In the genomic region with DNA sequence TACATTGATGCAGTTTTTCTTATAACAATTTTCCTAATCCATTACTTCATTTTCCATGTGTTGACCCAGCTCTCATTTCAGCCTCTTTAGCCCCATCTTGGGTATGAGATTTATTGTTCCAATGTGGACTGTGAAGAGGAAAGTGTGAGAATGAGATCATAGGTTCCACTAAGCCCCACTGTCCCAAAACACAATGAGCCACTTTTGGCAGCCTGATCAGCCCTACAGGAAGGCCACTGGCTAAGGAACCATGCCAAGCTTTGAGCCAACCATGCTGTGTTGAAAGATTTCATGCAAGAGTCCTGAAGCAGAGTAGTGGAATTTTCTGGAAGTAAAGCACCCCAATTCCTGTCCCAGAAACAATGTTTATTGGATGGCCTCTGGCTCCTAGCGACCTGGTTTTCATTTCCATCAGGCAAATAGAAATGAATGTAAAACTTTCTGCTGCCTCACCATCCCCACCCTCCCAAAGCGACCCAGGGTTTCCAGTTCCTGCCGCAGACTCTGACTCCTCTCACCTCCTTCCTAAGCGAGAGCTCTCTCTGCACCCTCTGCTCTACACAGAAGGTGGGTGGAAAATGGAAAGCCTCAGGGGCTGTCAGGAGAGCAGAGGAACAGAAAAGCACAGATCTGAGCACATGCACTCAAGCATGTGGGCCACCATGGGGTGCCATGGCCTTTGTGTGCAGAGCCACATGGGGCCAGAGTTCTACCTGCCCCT, we compare ENCODE assay signal across 16 cellular contexts.
DNase-seq lines count a peak whose midpoint lies in the region; ATAC-seq, FAIRE-seq and TF ChIP-seq lines count a peak whose summit lies in the region.
"Had no signal": no experiment of that assay in that cellular context is flagged by ENCODE, and none has a peak within 500 bp of the region (broad histone marks: within the 10 kb centered on the region; RNA-seq: fewer than 3 reads in every experiment).

No MANE protein-coding gene starts in this region.

- H3K4me3 Mint-ChIP-seq in stimulated activated effector memory CD8-positive, alpha-beta T cell treated with anti-CD3 and anti-CD28 coated beads, Interleukin-12 subunit alpha, Interleukin-12 subunit beta, amount 100 ng/mL, for 72 hours, result no peak overlapping the region
- H3K4me3 Mint-ChIP-seq: activated naive CD8-positive, alpha-beta T cell; central memory CD8-positive, alpha-beta T cell had no signal

- H3K9me3 ChIP-seq in endothelial cell of umbilical vein (replicated peaks; ENCODE audit: control insufficient read depth, insufficient read depth, low read length) (peaks cover 2% of the 10 kb centered on the region), right atrium auricular region (no peaks in the 10 kb centered on the region)
- H3K9me3 ChIP-seq: lower lobe of right lung had no signal

- H3K36me3 ChIP-seq in endothelial cell of umbilical vein (ENCODE audit: control insufficient read depth in 2 of 2, extremely low read depth in 1 of 2, insufficient read depth in 2 of 2, low read length in 2 of 2) (no peaks in the 10 kb centered on the region), right atrium auricular region (no peaks in the 10 kb centered on the region)
- H3K36me3 ChIP-seq: lower lobe of right lung had no signal

- intact Hi-C loops in endothelial cell of umbilical vein (cut with micrococcal nuclease), result no loop called here

- no peaks in the 10 kb centered on the region for H3K36me3 Mint-ChIP-seq in stimulated activated effector memory CD8-positive, alpha-beta T cell treated with anti-CD3 and anti-CD28 coated beads, Interleukin-12 subunit alpha, Interleukin-12 subunit beta, amount 100 ng/mL, for 72 hours

- no peak overlapping the region for H3K4me2 ChIP-seq in endothelial cell of umbilical vein (ENCODE audit: insufficient read depth, low read length)
- H3K4me2 ChIP-seq: KMS-11 had no signal

- no peaks in the 10 kb centered on the region for H3K27me3 ChIP-seq in endothelial cell of umbilical vein (ENCODE audit: control insufficient read depth in 2 of 2, insufficient read depth in 2 of 2, low read length in 2 of 2)
- no peaks in the 10 kb centered on the region for H3K27me3 ChIP-seq in right atrium auricular region

- DNase-seq in RPMI7951 (ENCODE audit: low read depth) (peak; percentile 56), endothelial cell of umbilical vein (ENCODE audit: low read depth, low spot score) (peak; percentile 94), right atrium auricular region (ENCODE audit: low spot score) (peak; percentile 81), NCI-H748 treated with DMSO at 0.1 percent for 48 hours (lab: John Stamatoyannopoulos, UW) (no peak)
- DNase-seq in stimulated activated effector memory CD8-positive, alpha-beta T cell treated with anti-CD3 and anti-CD28 coated beads, Interleukin-12 subunit alpha, Interleukin-12 subunit beta, amount 100 ng/mL, for 72 hours (ENCODE audit: low spot score in 2 of 2), result no peak
- no peak for DNase-seq in stimulated activated CD4-positive, alpha-beta T cell treated with anti-CD3 and anti-CD28 coated beads, Interleukin-1b, Interleukin-23, amount 100 ng/mL, for 48 hours
- DNase-seq: activated CD4-positive, alpha-beta T cell treated with anti-CD3 and anti-CD28 coated beads for 1 hour; lower lobe of right lung; T-helper 2 cell had no signal

- H3K27ac Mint-ChIP-seq in stimulated activated effector memory CD8-positive, alpha-beta T cell treated with anti-CD3 and anti-CD28 coated beads, Interleukin-12 subunit alpha, Interleukin-12 subunit beta, amount 100 ng/mL, for 72 hours, result no peak overlapping the region
- H3K27ac Mint-ChIP-seq: activated naive CD8-positive, alpha-beta T cell had no signal

- TF ChIP-seq POLR2A in endothelial cell of umbilical vein (IDR thresholded peaks at IDR 0.05; ENCODE audit: low read depth, low read length), result no peak

- POLR2A ChIA-PET in endothelial cell of umbilical vein (lab: Charles Lee), result no interaction called here

- no peak overlapping the region for H3K4me3 ChIP-seq in endothelial cell of umbilical vein (replicated peaks in 1 of 3; ENCODE audit: insufficient read depth in 1 of 3, low read depth in 1 of 3, low read length in 3 of 3)
- H3K4me3 ChIP-seq in right atrium auricular region, result no peak overlapping the region
- H3K4me3 ChIP-seq: lower lobe of right lung had no signal

- H3K9me1 ChIP-seq in endothelial cell of umbilical vein (replicated peaks; ENCODE audit: control insufficient read depth, extremely low read depth, insufficient read depth, low read length), result no peaks in the 10 kb centered on the region

- H2AFZ ChIP-seq in endothelial cell of umbilical vein (ENCODE audit: low read depth, low read length), result no peak overlapping the region

- FAIRE-seq in endothelial cell of umbilical vein (lab: Jason Lieb, UNC), result peak; percentile 68
- FAIRE-seq: RCC 7860 had no signal

- no peaks in the 10 kb centered on the region for H3K4me1 Mint-ChIP-seq in stimulated activated effector memory CD8-positive, alpha-beta T cell treated with anti-CD3 and anti-CD28 coated beads, Interleukin-12 subunit alpha, Interleukin-12 subunit beta, amount 100 ng/mL, for 72 hours
- H3K4me1 Mint-ChIP-seq: central memory CD8-positive, alpha-beta T cell had no signal

- TF ChIP-seq CTCF in endothelial cell of umbilical vein (IDR thresholded peaks at IDR 0.05; ENCODE audit: extremely low read depth in 1 of 2, insufficient read depth in 1 of 2, low read depth in 1 of 2, low read length in 2 of 2) (no peak), right atrium auricular region (IDR thresholded peaks at IDR 0.05) (no peak)

- dilution Hi-C loops in endothelial cell of umbilical vein (cut with MboI; ENCODE audit: extremely low pct_ligation_motif_present, low sequenced_read_pairs), result no loop called here

- no TSS peak for BruUV-seq in endothelial cell of umbilical vein (replicated peaks; lab: Mats Ljungman, UMichigan)

- ATAC-seq in stimulated activated effector memory CD8-positive, alpha-beta T cell treated with anti-CD3 and anti-CD28 coated beads, Interleukin-12 subunit alpha, Interleukin-12 subunit beta, amount 100 ng/mL, for 72 hours, result peak; percentile 33
- no peak for ATAC-seq in HG02885 (IDR thresholded peaks at IDR 0.05; ENCODE audit: poor library complexity, unreplicated experiment)
- no peak for ATAC-seq in GM19023 (IDR thresholded peaks at IDR 0.05; ENCODE audit: unreplicated experiment)
- ATAC-seq: HCT116 had no signal

- no peak overlapping the region for H3K9ac ChIP-seq in endothelial cell of umbilical vein (replicated peaks; ENCODE audit: extremely low read depth, insufficient read depth, low read length)
- H3K9ac ChIP-seq: KMS-11 had no signal

- no peaks in the 10 kb centered on the region for H4K20me1 ChIP-seq in endothelial cell of umbilical vein (replicated peaks; ENCODE audit: control insufficient read depth, extremely low read depth, insufficient read depth, low read length)

- H3K79me2 ChIP-seq in endothelial cell of umbilical vein (ENCODE audit: control insufficient read depth, insufficient read depth, low read length), result no peaks in the 10 kb centered on the region

- H3K4me1 ChIP-seq in endothelial cell of umbilical vein (ENCODE audit: control insufficient read depth, extremely low read depth, insufficient read depth, low read length) (peaks cover 9% of the 10 kb centered on the region), right atrium auricular region (peaks cover 0 to 29% of the 10 kb centered on the region in 2 donors)

- CTCF ChIA-PET in endothelial cell of umbilical vein (lab: Charles Lee), result interaction anchor here (0.6 to 1.9 kb wide), 5 partner anchors 16 to 944 kb away, joined by 3 to 10 read pairs (median 4); no protein-coding TSS in a partner anchor

- H3K9me3 Mint-ChIP-seq in stimulated activated effector memory CD8-positive, alpha-beta T cell treated with anti-CD3 and anti-CD28 coated beads, Interleukin-12 subunit alpha, Interleukin-12 subunit beta, amount 100 ng/mL, for 72 hours, result peaks cover 4% of the 10 kb centered on the region

- H3K27ac ChIP-seq in endothelial cell of umbilical vein (ENCODE audit: insufficient read depth, low read depth, low read length) (no peak overlapping the region), right atrium auricular region (peak overlapping the region in 1 of 2 donors; percentile 29)
- H3K27ac ChIP-seq: KMS-11, lower lobe of right lung had no signal

TF ChIP-seq in endothelial cell of umbilical vein, 7 proteins besides CTCF, POLR2A, EP300 and RAD21:
- no peak for TF ChIP-seq GATA2 (IDR thresholded peaks at IDR 0.05; ENCODE audit: insufficient read depth, insufficient read length, low read depth, low read length)
- TF ChIP-seq JUN (IDR thresholded peaks at IDR 0.05; ENCODE audit: borderline replicate concordance, insufficient read depth, insufficient read length, low read depth), result peak; percentile 69

Comparison
In these comparisons a context has a peak if more than half of its experiments do, and no peak if none do; other contexts are left out.
1. DNase-seq: peak in RPMI7951 (single experiment), endothelial cell of umbilical vein (single experiment) and right atrium auricular region (single experiment); none in stimulated activated effector memory CD8-positive, alpha-beta T cell treated with anti-CD3 and anti-CD28 coated beads, Interleukin-12 subunit alpha, Interleukin-12 subunit beta, amount 100 ng/mL, for 72 hours (0 of 2), NCI-H748 treated with DMSO at 0.1 percent for 48 hours (single experiment) and stimulated activated CD4-positive, alpha-beta T cell treated with anti-CD3 and anti-CD28 coated beads, Interleukin-1b, Interleukin-23, amount 100 ng/mL, for 48 hours (single experiment).